11 cellular contexts compared by ENCODE assay signal in genomic region chr7:22346383-22347107, GRCh38. TPM values are rescaled to one million over a fixed set of nuclear protein-coding genes. Genes with fewer than 3 reads are reported as not detected.
DNase-seq lines count a peak whose midpoint lies in the region; ATAC-seq, FAIRE-seq and TF ChIP-seq lines count a peak whose summit lies in the region.
"Had no signal": no experiment of that assay in that cellular context is flagged by ENCODE, and none has a peak within 500 bp of the region (broad histone marks: within the 10 kb centered on the region; RNA-seq: fewer than 3 reads in every experiment).

No MANE protein-coding gene starts in this region.

- H3K27me3 ChIP-seq in BE2C, result no peaks in the 10 kb centered on the region

- no peak for TF ChIP-seq CTCF in BE2C (IDR thresholded peaks at IDR 0.05; ENCODE audit: low read depth, low read length)

- peak; percentile 80 for FAIRE-seq in islet of Langerhans (lab: Jason Lieb, UNC)
- FAIRE-seq in frontal cortex (lab: Jason Lieb, UNC), result no peak

- peaks cover 45% of the 10 kb centered on the region for H3K4me1 ChIP-seq in BE2C

- H3K36me3 ChIP-seq in BE2C, result peaks cover 24% of the 10 kb centered on the region

- peak; percentile 42 for ATAC-seq in HG02981 (IDR thresholded peaks at IDR 0.05; ENCODE audit: unreplicated experiment)

- no peak overlapping the region for H3K4me3 ChIP-seq in BE2C (ENCODE audit: low read depth, low read length)

- DNase-seq in COLO668 (lab: John Stamatoyannopoulos, UW; ENCODE audit: unreplicated experiment) (peak; percentile 41), NCI-H774 (lab: John Stamatoyannopoulos, UW) (peak; percentile 72), BE2C (no peak), HCEC 1CT (no peak), frontal cortex (ENCODE audit: low spot score in 2 of 2) (no peak), cerebellar nuclear complex (lab: John Stamatoyannopoulos, UW) (no peak)
- DNase-seq: ACHN, hypothalamus, mesenchymal stem cell had no signal

- H3K9me3 ChIP-seq in BE2C, result no peaks in the 10 kb centered on the region

RNA-seq across cellular contexts. Expression of gene RAPGEF5, which starts 10.4 kb away (rescaled TPM):
- 32.0 TPM for polyA plus RNA-seq in BE2C (2012; ENCODE audit: insufficient read depth, insufficient read length, low read depth)
- 90.9 TPM for total RNA-seq in frontal cortex

Comparison
In these comparisons a context has a peak if more than half of its experiments do, and no peak if none do; other contexts are left out.
1. DNase-seq: peak in COLO668 (single experiment) and NCI-H774 (single experiment); none in BE2C (single experiment), HCEC 1CT (single experiment), frontal cortex (0 of 2) and cerebellar nuclear complex (0 of 2).